8 cellular contexts compared by ENCODE assay signal in the genomic region with DNA sequence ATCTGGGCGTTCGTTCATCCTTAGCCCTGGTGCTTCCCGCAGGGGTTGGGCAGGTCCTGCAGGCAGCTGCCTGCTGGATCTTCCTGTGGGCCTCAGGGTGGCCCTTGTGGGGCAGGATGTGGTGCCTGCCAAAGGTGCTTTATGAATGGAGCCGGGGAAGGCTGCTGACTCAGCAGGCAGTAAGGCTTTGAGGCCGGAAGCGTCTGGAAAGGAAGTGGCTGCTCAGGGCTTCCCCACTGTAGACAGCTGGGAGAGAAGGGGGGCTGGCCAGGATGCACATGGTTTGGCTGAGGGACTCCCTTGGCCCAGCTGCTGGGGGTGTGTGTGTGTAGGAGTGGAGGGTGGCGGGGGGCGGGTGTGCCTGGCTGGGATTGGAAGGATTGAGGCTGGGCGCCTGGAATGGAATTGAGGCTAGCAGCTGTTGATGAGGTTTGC. TPM values are rescaled to one million over a fixed set of nuclear protein-coding genes. Genes with fewer than 3 reads are reported as not detected.
DNase-seq lines count a peak whose midpoint lies in the region; ATAC-seq and TF ChIP-seq lines count a peak whose summit lies in the region.

No MANE protein-coding gene starts in this region.

- H3K27me3 ChIP-seq in lower lobe of right lung (ENCODE audit: low read depth) = no peaks in the 10 kb centered on the region

- intact Hi-C loops in lower lobe of right lung (cut with DNase I) = no loop called here

- no peak for TF ChIP-seq CTCF in lower lobe of right lung (IDR thresholded peaks at IDR 0.05)

- peak overlapping the region; percentile 11 for H3K27ac ChIP-seq in lower lobe of right lung

- peaks cover 8% of the 10 kb centered on the region for H3K36me3 ChIP-seq in lower lobe of right lung

- ATAC-seq in HG02610 (IDR thresholded peaks at IDR 0.05; ENCODE audit: unreplicated experiment) (peak; percentile 86), lower lobe of right lung (peak; percentile 86 to 91)

- H3K9me3 ChIP-seq in lower lobe of right lung = no peaks in the 10 kb centered on the region

- DNase-seq in GDM1 (lab: John Stamatoyannopoulos, UW) (peak; percentile 96), NCI-H446 (lab: John Stamatoyannopoulos, UW) (peak; percentile 62 to 86), dermis blood vessel endothelial cell (peak; percentile 99), lower lobe of right lung (peak; percentile 86), cortex of kidney (lab: John Stamatoyannopoulos, UW) (no peak)
- peak; percentile 54 to 62 for DNase-seq in activated CD4-positive, alpha-beta T cell treated with anti-CD3 and anti-CD28 coated beads, Interleukin-2, amount 50 U/mL, for 4 hours
- peak; percentile 52 to 81 (median 59) for DNase-seq in stimulated activated CD4-positive, alpha-beta T cell treated with anti-CD3 and anti-CD28 coated beads, TNF-alpha, amount 100 ng/mL, for 24 hours (ENCODE audit: low read depth in 3 of 3)

- H3K4me1 ChIP-seq in lower lobe of right lung = peaks cover 45% of the 10 kb centered on the region

- H3K4me3 ChIP-seq in lower lobe of right lung = peak overlapping the region; percentile 19

RNA-seq across cellular contexts. Expression of a gene that starts 12.9 kb away (rescaled TPM):
- total RNA-seq in dermis blood vessel endothelial cell = 43.6 and 106 TPM in 2 replicates
- total RNA-seq in lower lobe of right lung = 55.0 TPM

RNA-seq across cellular contexts. Expression of a gene that starts 56.1 kb away (rescaled TPM):
- total RNA-seq in dermis blood vessel endothelial cell (not detected in 2 replicates), lower lobe of right lung (3.8 TPM)
